In the genomic region with DNA sequence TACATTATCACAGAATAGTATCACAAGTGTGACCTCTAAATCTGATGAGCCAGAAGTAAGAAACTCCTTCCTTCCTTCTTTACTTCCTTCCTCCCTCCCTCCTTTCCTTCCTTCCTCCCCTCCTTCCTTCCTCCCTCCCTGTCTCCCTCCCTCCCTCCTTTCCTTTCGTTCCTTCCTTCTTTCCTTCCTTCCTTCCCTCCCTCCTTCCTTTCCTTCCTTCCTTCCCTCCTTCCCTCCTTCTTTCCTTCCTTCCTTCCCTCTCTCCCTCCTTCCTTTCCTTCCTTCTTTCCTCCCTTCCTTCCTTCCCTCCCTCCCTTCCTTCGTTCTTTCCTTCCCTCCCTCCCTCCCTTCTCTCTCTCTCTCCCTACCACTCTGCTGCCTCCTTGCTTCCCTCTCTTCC, we compare ENCODE assay signal across 23 cellular contexts.
DNase-seq lines count a peak whose midpoint lies in the region; ATAC-seq, FAIRE-seq and TF ChIP-seq lines count a peak whose summit lies in the region.
"Had no signal": no experiment of that assay in that cellular context is flagged by ENCODE, and none has a peak within 500 bp of the region (broad histone marks: within the 10 kb centered on the region; RNA-seq: fewer than 3 reads in every experiment).

No MANE protein-coding gene starts in this region.

- no peak overlapping the region for H3K18ac ChIP-seq in H1 (ENCODE audit: extremely low read depth, low read length)

- no peak overlapping the region for H3K4me2 ChIP-seq in H1 (ENCODE audit: insufficient read depth in 1 of 2, low read depth in 2 of 2, low read length in 2 of 2)
- H3K4me2 ChIP-seq: A549; BLaER1 treated with 17β-estradiol and CSF1 and Interleukin-3, amounts not matched to agents 10 nM and 100 nM had no signal

- TF ChIP-seq EP300 in H1 (IDR thresholded peaks at IDR 0.05; ENCODE audit: borderline replicate concordance in 1 of 2, low read depth in 2 of 2, low read length in 2 of 2): no peak

- no peak overlapping the region for H3K56ac ChIP-seq in H1 (replicated peaks; ENCODE audit: insufficient read length, low read depth, low read length)

- POLR2A ChIA-PET in MCF 10A (lab: Yijun Ruan, JAX) (no interaction called here), HEK293 (lab: Yijun Ruan, JAX) (no interaction called here), H1 (lab: Charles Lee; ENCODE audit: partially characterized antibody) (no interaction called here)

- H3K4me3 ChIP-seq in breast epithelium (no peak overlapping the region), HEK293 (ENCODE audit: low read depth, low read length) (no peak overlapping the region), H1 (ENCODE audit: extremely low read depth in 1 of 4, insufficient read depth in 2 of 4, low read depth in 3 of 4, low read length in 4 of 4) (no peak overlapping the region), psoas muscle (no peak overlapping the region)
- H3K4me3 ChIP-seq: A549; BLaER1 treated with 17β-estradiol and CSF1 and Interleukin-3, amounts not matched to agents 10 nM and 100 nM had no signal

- no peak overlapping the region for H2BK15ac ChIP-seq in H1 (ENCODE audit: low read length)

- no peak overlapping the region for H3K9ac ChIP-seq in H1 (replicated peaks in 1 of 4; ENCODE audit: extremely low read depth in 1 of 4, low read depth in 3 of 4, low read length in 3 of 4)
- H3K9ac ChIP-seq: BLaER1 treated with 17β-estradiol and CSF1 and Interleukin-3, amounts not matched to agents 10 nM and 100 nM had no signal

- no peaks in the 10 kb centered on the region for H3K9me3 Mint-ChIP-seq in MCF 10A (ENCODE audit: unreplicated experiment)
- peaks cover 2% of the 10 kb centered on the region for H3K9me3 Mint-ChIP-seq in memory B cell
- H3K9me3 Mint-ChIP-seq: CD4-positive, alpha-beta T cell; CD8-positive, alpha-beta T cell had no signal

- no peak overlapping the region for H4K91ac ChIP-seq in H1 (replicated peaks; ENCODE audit: insufficient read length, low read length)

- DNase-seq in MCF 10A (ENCODE audit: unreplicated experiment) (no peak), breast epithelium (ENCODE audit: low spot score in 2 of 2) (no peak), H1 (ENCODE audit: low read depth in 1 of 2, low spot score in 2 of 2) (no peak), memory B cell (ENCODE audit: low spot score in 2 of 2) (no peak), psoas muscle (no peak)
- DNase-seq: AML-193; Caco-2; Calu3; CD4-positive, alpha-beta T cell; CD8-positive, alpha-beta T cell; DMS79 treated with DMSO at 0.1 percent for 48 hours; GF-D8 had no signal

- H2AFZ ChIP-seq in H1 (ENCODE audit: low read length): no peak overlapping the region

- H3K27me3 Mint-ChIP-seq in MCF 10A (ENCODE audit: insufficient read depth, unreplicated experiment) (no peaks in the 10 kb centered on the region), memory B cell (no peaks in the 10 kb centered on the region)
- H3K27me3 Mint-ChIP-seq: B cell; CD4-positive, alpha-beta T cell had no signal

- CTCF ChIA-PET in MCF 10A (lab: Yijun Ruan, JAX) (no interaction called here), HEK293 (lab: Yijun Ruan, JAX) (no interaction called here), H1 (lab: Charles Lee; ENCODE audit: partially characterized antibody) (no interaction called here)

- no peaks in the 10 kb centered on the region for H3K4me1 ChIP-seq in breast epithelium
- 0 out of 2 replicates have a peak, but pooled peaks cover 2% of the 10 kb centered on the region for H3K4me1 ChIP-seq in HEK293 (ENCODE audit: control insufficient read depth, insufficient read depth, low read length)
- H3K4me1 ChIP-seq in H1 (replicated peaks in 1 of 4; ENCODE audit: control insufficient read depth in 3 of 4, insufficient read depth in 4 of 4, low read length in 3 of 4): no peaks in the 10 kb centered on the region
- no peaks in the 10 kb centered on the region for H3K4me1 ChIP-seq in psoas muscle
- H3K4me1 ChIP-seq: A549, Caco-2 had no signal

- H3K23ac ChIP-seq in H1 (ENCODE audit: insufficient read length): no peak overlapping the region

- H4K20me1 ChIP-seq in H1 (replicated peaks in 1 of 2; ENCODE audit: control insufficient read depth in 1 of 2, insufficient read depth in 2 of 2, low read length in 2 of 2): no peaks in the 10 kb centered on the region
- H4K20me1 ChIP-seq: BLaER1 treated with 17β-estradiol and CSF1 and Interleukin-3, amounts not matched to agents 10 nM and 100 nM had no signal

- no TSS peak for BruUV-seq in MCF 10A (replicated peaks; lab: Mats Ljungman, UMichigan)

- H3K9me3 ChIP-seq in breast epithelium: no peaks in the 10 kb centered on the region
- no peaks in the 10 kb centered on the region for H3K9me3 ChIP-seq in HEK293 (ENCODE audit: control insufficient read depth, insufficient read depth, low read depth, low read length)
- no peaks in the 10 kb centered on the region for H3K9me3 ChIP-seq in H1 (ENCODE audit: insufficient read depth in 2 of 2, low read depth in 1 of 2, low read length in 1 of 2)
- no peaks in the 10 kb centered on the region for H3K9me3 ChIP-seq in psoas muscle
- H3K9me3 ChIP-seq: A549; BLaER1 treated with 17β-estradiol and CSF1 and Interleukin-3, amounts not matched to agents 10 nM and 100 nM; Caco-2 had no signal

- H3K36me3 Mint-ChIP-seq in MCF 10A (ENCODE audit: insufficient read depth, unreplicated experiment): peaks cover 5% of the 10 kb centered on the region
- no peaks in the 10 kb centered on the region for H3K36me3 Mint-ChIP-seq in memory B cell
- H3K36me3 Mint-ChIP-seq: CD8-positive, alpha-beta T cell had no signal

- peaks cover 2% of the 10 kb centered on the region; the same call in 1 of the 2 replicates for H3K23me2 ChIP-seq in H1 (ENCODE audit: low read depth, low read length)

- H4K8ac ChIP-seq in H1 (ENCODE audit: extremely low read depth, insufficient read depth, low read length): no peak overlapping the region; the same call in 1 of the 2 replicates

- no peak overlapping the region for H3K14ac ChIP-seq in H1 (ENCODE audit: insufficient read length)

- WGBS in H1 (ENCODE audit: extremely low coverage in 1 of 2, insufficient coverage in 1 of 2, insufficient read length in 1 of 2, insufficient replicate concordance in 2 of 2, low coverage in 1 of 2, low lambda C conversion rate in 2 of 2, missing lambda C conversion rate in 1 of 2), 2 experiments: 33% methylated on average over 1 of the region's 2 CpGs; no CpG with 5 or more reads in 1 of the 2 experiments
- 77 to 86% (median 84%) methylated on average over 2 of the region's 2 CpGs for WGBS in psoas muscle, 3 donors

- H3K4ac ChIP-seq in H1 (replicated peaks; ENCODE audit: insufficient read length, low read depth, low read length): no peak overlapping the region

- no peak overlapping the region for H3K4me3 Mint-ChIP-seq in MCF 10A (ENCODE audit: unreplicated experiment)
- no peak overlapping the region for H3K4me3 Mint-ChIP-seq in memory B cell
- H3K4me3 Mint-ChIP-seq: B cell; CD4-positive, alpha-beta T cell; CD8-positive, alpha-beta T cell had no signal

- peak overlapping the region; percentile 82; the same call in 1 of the 2 replicates for H2AK5ac ChIP-seq in H1 (ENCODE audit: low read depth, low read length)

- no peaks in the 10 kb centered on the region for H3K79me1 ChIP-seq in H1 (ENCODE audit: low read depth, low read length)

- H3K79me2 ChIP-seq in H1 (ENCODE audit: control insufficient read depth in 1 of 2, insufficient read depth in 2 of 2, low read length in 2 of 2): no peaks in the 10 kb centered on the region

- no peak for FAIRE-seq in H1 (lab: Jason Lieb, UNC)
- FAIRE-seq: D721Med, G401.6, GM12891, GM18507 had no signal

- H2BK120ac ChIP-seq in H1 (replicated peaks; ENCODE audit: low read depth, low read length): no peak overlapping the region

- no peak for TF ChIP-seq RAD21 in H1 (IDR thresholded peaks at IDR 0.05 in 1 of 2, conservative IDR thresholded peaks at IDR 0.05 in 1 of 2; ENCODE audit: low read depth in 2 of 2, low read length in 2 of 2)

- TF ChIP-seq CTCF in MCF 10A (IDR thresholded peaks at IDR 0.05; ENCODE audit: unreplicated experiment) (no peak), breast epithelium (IDR thresholded peaks at IDR 0.05) (no peak), HEK293 (tag by site-specific recombination; IDR thresholded peaks at IDR 0.05) (no peak), H1 (IDR thresholded peaks at IDR 0.05; ENCODE audit: control extremely low read depth in 1 of 3, insufficient read depth in 1 of 3, low read depth in 1 of 3, low read length in 3 of 3) (no peak), psoas muscle (IDR thresholded peaks at IDR 0.05) (no peak)

- ATAC-seq in memory B cell (ENCODE audit: low read depth): no peak
- ATAC-seq in psoas muscle: no peak
- no peak for ATAC-seq in HG02571 (IDR thresholded peaks at IDR 0.05; ENCODE audit: unreplicated experiment)
- ATAC-seq: A549; CD8-positive, alpha-beta T cell had no signal

- H3K27me3 ChIP-seq in breast epithelium (no peaks in the 10 kb centered on the region), H1 (replicated peaks in 1 of 4; ENCODE audit: control insufficient read depth in 3 of 4, extremely low read depth in 1 of 4, insufficient read depth in 3 of 4, low read length in 3 of 4) (no peaks in the 10 kb centered on the region), psoas muscle (ENCODE audit: insufficient read depth in 3 of 3, low read length in 2 of 3) (no peaks in the 10 kb centered on the region)
- H3K27me3 ChIP-seq: BLaER1 treated with 17β-estradiol and CSF1 and Interleukin-3, amounts not matched to agents 10 nM and 100 nM had no signal

- no peak overlapping the region for H3K27ac ChIP-seq in breast epithelium
- no peak overlapping the region for H3K27ac ChIP-seq in HEK293 (ENCODE audit: extremely low read depth, low read depth, low read length)
- H3K27ac ChIP-seq in H1 (ENCODE audit: low read depth, low read length): no peak overlapping the region
- H3K27ac ChIP-seq in psoas muscle: no peak overlapping the region
- H3K27ac ChIP-seq: 22Rv1; A549; BLaER1 treated with 17β-estradiol and CSF1 and Interleukin-3, amounts not matched to agents 10 nM and 100 nM; C4-2B had no signal

- intact Hi-C loops in MCF 10A (cut with micrococcal nuclease): no loop called here
- intact Hi-C loops in breast epithelium (cut with DNase I; ENCODE audit: low total_unique reads): no loop called here
- intact Hi-C loops in psoas muscle (cut with DNase I): loop anchor here in 1 of 2 donors (10.0 kb wide), 1 partner anchor 366 kb away; no protein-coding TSS in a partner anchor

- peak overlapping the region; percentile 18 for H3K27ac Mint-ChIP-seq in MCF 10A (ENCODE audit: low read depth, unreplicated experiment)
- peak overlapping the region; percentile 2 for H3K27ac Mint-ChIP-seq in memory B cell
- H3K27ac Mint-ChIP-seq: B cell; CD4-positive, alpha-beta T cell; CD8-positive, alpha-beta T cell had no signal

- H3K4me1 Mint-ChIP-seq in MCF 10A (ENCODE audit: insufficient read depth, unreplicated experiment) (no peaks in the 10 kb centered on the region), memory B cell (no peaks in the 10 kb centered on the region)
- H3K4me1 Mint-ChIP-seq: B cell had no signal

- H2BK5ac ChIP-seq in H1 (ENCODE audit: low read depth, low read length): no peak overlapping the region

- H4K5ac ChIP-seq in H1 (ENCODE audit: insufficient read length, low read depth, low read length): no peak overlapping the region

- no peak overlapping the region for H2BK20ac ChIP-seq in H1 (ENCODE audit: low read length)

- H2BK12ac ChIP-seq in H1 (ENCODE audit: low read depth, low read length): no peak overlapping the region

- TF ChIP-seq POLR2A in breast epithelium (IDR thresholded peaks at IDR 0.05) (no peak), H1 (IDR thresholded peaks at IDR 0.05; ENCODE audit: control extremely low read depth in 1 of 2, low read depth in 2 of 2, low read length in 2 of 2) (no peak)

- H3K36me3 ChIP-seq in breast epithelium (no peaks in the 10 kb centered on the region), HEK293 (ENCODE audit: control insufficient read depth in 2 of 2, insufficient read depth in 1 of 2, low read length in 2 of 2) (no peaks in the 10 kb centered on the region), H1 (ENCODE audit: control insufficient read depth in 2 of 4, insufficient read depth in 4 of 4, low read length in 3 of 4) (no peaks in the 10 kb centered on the region), psoas muscle (ENCODE audit: insufficient read depth in 1 of 2, low read depth in 1 of 2) (no peaks in the 10 kb centered on the region)
- H3K36me3 ChIP-seq: BLaER1 treated with 17β-estradiol and CSF1 and Interleukin-3, amounts not matched to agents 10 nM and 100 nM had no signal
